ENCODE assay signal across 9 cellular contexts in genomic region chr5:107248065-107248695, GRCh38.
DNase-seq lines count a peak whose midpoint lies in the region; ATAC-seq, FAIRE-seq and TF ChIP-seq lines count a peak whose summit lies in the region.
"Had no signal": no experiment of that assay in that cellular context is flagged by ENCODE, and none has a peak within 500 bp of the region (broad histone marks: within the 10 kb centered on the region; RNA-seq: fewer than 3 reads in every experiment).

No MANE protein-coding gene starts in this region.

- H4K20me1 ChIP-seq in astrocyte (ENCODE audit: insufficient read depth, low read length), result no peaks in the 10 kb centered on the region
- H4K20me1 ChIP-seq: BLaER1 treated with 17β-estradiol and CSF1 and Interleukin-3, amounts not matched to agents 10 nM and 100 nM had no signal

- H3K27me3 ChIP-seq in H7 (ENCODE audit: control insufficient read depth, insufficient read depth, low read length) (no peaks in the 10 kb centered on the region), astrocyte (ENCODE audit: insufficient read depth, low read length) (no peaks in the 10 kb centered on the region)
- H3K27me3 ChIP-seq: BLaER1 treated with 17β-estradiol and CSF1 and Interleukin-3, amounts not matched to agents 10 nM and 100 nM had no signal

- no peaks in the 10 kb centered on the region for H3K4me1 ChIP-seq in astrocyte (ENCODE audit: insufficient read depth, low read length)
- H3K4me1 ChIP-seq: BLaER1 treated with 17β-estradiol and CSF1 and Interleukin-3, amounts not matched to agents 10 nM and 100 nM had no signal

- H3K4me2 ChIP-seq in astrocyte (ENCODE audit: low read length), result no peak overlapping the region
- H3K4me2 ChIP-seq: BLaER1 treated with 17β-estradiol and CSF1 and Interleukin-3, amounts not matched to agents 10 nM and 100 nM had no signal

- H3K27me3 Mint-ChIP-seq in astrocyte (ENCODE audit: low read depth, unreplicated experiment), result peaks cover 2% of the 10 kb centered on the region

- H3K4me3 Mint-ChIP-seq in astrocyte (ENCODE audit: unreplicated experiment), result no peak overlapping the region

- FAIRE-seq in astrocyte (lab: Jason Lieb, UNC), result no peak

- DNase-seq in NCI-H146 treated with DMSO at 0.1 percent for 48 hours (lab: John Stamatoyannopoulos, UW; ENCODE audit: unreplicated experiment), result peak; percentile 2
- DNase-seq in NCI-H146 (lab: John Stamatoyannopoulos, UW), result no peak
- DNase-seq in H7, result peak; percentile 48
- peak; percentile 66 for DNase-seq in NCI-H69 (lab: John Stamatoyannopoulos, UW)
- no peak for DNase-seq in astrocyte (ENCODE audit: low read depth)
- peak; percentile 80 for DNase-seq in iPS-NIHi11 (ENCODE audit: low spot score)
- DNase-seq in stimulated activated CD4-positive, alpha-beta T cell treated with anti-CD3 and anti-CD28 coated beads, Interleukin-1b, Interleukin-23, amount 100 ng/mL, for 48 hours, result peak; percentile 24

- H3K79me2 ChIP-seq in astrocyte (ENCODE audit: insufficient read depth, low read length), result no peaks in the 10 kb centered on the region

- TF ChIP-seq CTCF in astrocyte (IDR thresholded peaks at IDR 0.05; ENCODE audit: insufficient read depth, low read depth, low read length), result peak; percentile 78

- no peak overlapping the region for H2AFZ ChIP-seq in astrocyte (ENCODE audit: low read depth, low read length)

- H3K9ac ChIP-seq in astrocyte (ENCODE audit: low read length), result no peak overlapping the region
- H3K9ac ChIP-seq: BLaER1 treated with 17β-estradiol and CSF1 and Interleukin-3, amounts not matched to agents 10 nM and 100 nM had no signal

- ATAC-seq in GM18870 (IDR thresholded peaks at IDR 0.05; ENCODE audit: unreplicated experiment), result no peak

- H3K9me3 ChIP-seq in astrocyte (ENCODE audit: insufficient read depth, low read depth, low read length), result no peaks in the 10 kb centered on the region
- H3K9me3 ChIP-seq: BLaER1 treated with 17β-estradiol and CSF1 and Interleukin-3, amounts not matched to agents 10 nM and 100 nM had no signal

- H3K36me3 ChIP-seq in H7 (replicated peaks; ENCODE audit: control insufficient read depth, insufficient read depth, low read length) (no peaks in the 10 kb centered on the region), astrocyte (ENCODE audit: insufficient read depth, low read length) (no peaks in the 10 kb centered on the region)
- H3K36me3 ChIP-seq: BLaER1 treated with 17β-estradiol and CSF1 and Interleukin-3, amounts not matched to agents 10 nM and 100 nM had no signal

- no peaks in the 10 kb centered on the region for H3K9me3 Mint-ChIP-seq in astrocyte (ENCODE audit: unreplicated experiment)

- no peak overlapping the region for H3K4me3 ChIP-seq in H7 (ENCODE audit: insufficient read depth, low read depth, low read length)
- H3K4me3 ChIP-seq in astrocyte (ENCODE audit: insufficient read depth, low read depth, low read length), result no peak overlapping the region
- H3K4me3 ChIP-seq: BLaER1 treated with 17β-estradiol and CSF1 and Interleukin-3, amounts not matched to agents 10 nM and 100 nM had no signal

- no peak overlapping the region for H3K27ac ChIP-seq in astrocyte (ENCODE audit: low read depth, low read length)
- H3K27ac ChIP-seq: BLaER1 treated with 17β-estradiol and CSF1 and Interleukin-3, amounts not matched to agents 10 nM and 100 nM had no signal

- no peaks in the 10 kb centered on the region for H3K36me3 Mint-ChIP-seq in astrocyte (ENCODE audit: low read depth, unreplicated experiment)

- H3K4me1 Mint-ChIP-seq in astrocyte (ENCODE audit: low read depth, unreplicated experiment), result peaks cover 3% of the 10 kb centered on the region

- no peak overlapping the region for H3K27ac Mint-ChIP-seq in astrocyte (ENCODE audit: unreplicated experiment)

Comparison
In these comparisons a context has a peak if more than half of its experiments do, and no peak if none do; other contexts are left out.
1. DNase-seq: peak in NCI-H146 treated with DMSO at 0.1 percent for 48 hours (single experiment), H7 (single experiment), NCI-H69 (single experiment), iPS-NIHi11 (single experiment) and stimulated activated CD4-positive, alpha-beta T cell treated with anti-CD3 and anti-CD28 coated beads, Interleukin-1b, Interleukin-23, amount 100 ng/mL, for 48 hours (single experiment); none in NCI-H146 (single experiment) and astrocyte (single experiment).